8 cellular contexts compared by ENCODE assay signal in genomic region chr4:39446842-39447573, GRCh38. TPM values are rescaled to one million over a fixed set of nuclear protein-coding genes. Genes with fewer than 3 reads are reported as not detected.
A peak's percentile ranks its signal among the peaks of the same experiment; 100 is the strongest.
DNase-seq lines count a peak whose midpoint lies in the region; ATAC-seq and TF ChIP-seq lines count a peak whose summit lies in the region.

No MANE protein-coding gene starts in this region.

- ATAC-seq in GM18508 (IDR thresholded peaks at IDR 0.05; ENCODE audit: insufficient read depth, unreplicated experiment): peak; percentile 67
- ATAC-seq in HG02870 (IDR thresholded peaks at IDR 0.05; ENCODE audit: unreplicated experiment): peak; percentile 81
- peak; percentile 51 to 60 for ATAC-seq in activated CD4-positive, CD25-positive, alpha-beta regulatory T cell treated with anti-CD3 and anti-CD28 coated beads, Interleukin-2, amount 50 U/mL, for 24 hours
- peak; percentile 80 for ATAC-seq in lung (ENCODE audit: insufficient read depth, low FRiP score)

- DNase-seq in ecto neural progenitor cell (ENCODE audit: low spot score) (peak; percentile 79), lung (ENCODE audit: low spot score) (peak; percentile 72), NAMALWA (ENCODE audit: low spot score) (no peak), NCI-H1417 treated with DMSO at 0.1 percent for 48 hours (lab: John Stamatoyannopoulos, UW) (no peak)

- H3K27me3 ChIP-seq in lung (ENCODE audit: control insufficient read depth, insufficient read depth) (no peaks in the 10 kb centered on the region), stomach smooth muscle (ENCODE audit: control insufficient read depth in 1 of 2, insufficient read depth in 2 of 2, low read length in 2 of 2) (no peaks in the 10 kb centered on the region)

- TF ChIP-seq CTCF in lung (IDR thresholded peaks at IDR 0.05; ENCODE audit: control extremely low read depth, extremely low read depth): no peak

- H3K9ac ChIP-seq in stomach smooth muscle (ENCODE audit: low read length in 2 of 2): peak overlapping the region; percentile 31 to 42

- peaks cover 4 to 7% of the 10 kb centered on the region in 2 donors for H3K36me3 ChIP-seq in lung (ENCODE audit: control insufficient read depth in 2 of 2, insufficient read depth in 2 of 2, low read length in 2 of 2)
- H3K36me3 ChIP-seq in stomach smooth muscle (ENCODE audit: control insufficient read depth in 2 of 2, insufficient read depth in 2 of 2, low read length in 2 of 2): peaks cover 4% of the 10 kb centered on the region in 2 donors

- no peaks in the 10 kb centered on the region for H3K9me3 ChIP-seq in lung (ENCODE audit: control insufficient read depth in 2 of 2, insufficient read depth in 1 of 2, low read length in 1 of 2)
- H3K9me3 ChIP-seq in stomach smooth muscle (ENCODE audit: control insufficient read depth in 2 of 2, low read length in 2 of 2): no peaks in the 10 kb centered on the region

- 7 to 10% methylated on average over 61 of the region's 61 CpGs for WGBS in lung, 2 donors

- H3K4me3 ChIP-seq in lung (no peak overlapping the region), stomach smooth muscle (ENCODE audit: low read length in 2 of 2) (peak overlapping the region; percentile 57 to 77)

- H3K4me1 ChIP-seq in lung (ENCODE audit: control insufficient read depth in 2 of 2, insufficient read depth in 2 of 2, low read length in 2 of 2) (peaks cover 0 to 6% of the 10 kb centered on the region in 2 donors), stomach smooth muscle (ENCODE audit: control insufficient read depth, insufficient read depth, low read length) (peaks cover 11% of the 10 kb centered on the region)

- H3K27ac ChIP-seq in lung (ENCODE audit: low read depth in 1 of 2, low read length in 1 of 2): peak overlapping the region in 1 of 2 donors; percentile 29
- H3K27ac ChIP-seq in stomach smooth muscle (ENCODE audit: low read length): no peak overlapping the region

RNA-seq across cellular contexts. Expression of gene RPL9, which starts 11.7 kb away (rescaled TPM):
- 1,000 to 10,000 TPM in 1 of 2 donors, 100 to 1,000 TPM in 1; 963 to 2,992 TPM for total RNA-seq in lung
- 1,000 to 10,000 TPM; 1,357 to 3,293 TPM for polyA plus RNA-seq in lung

RNA-seq across cellular contexts. Expression of gene LIAS, which starts 11.8 kb away (rescaled TPM):
- total RNA-seq in lung: 10 to 100 TPM in 1 of 2 donors, 1 to 10 TPM in 1; 9.8 to 26.7 TPM
- 10 to 100 TPM in 1 of 2 donors, 1 to 10 TPM in 1; 8.6 to 15.3 TPM for polyA plus RNA-seq in lung

RNA-seq across cellular contexts. Expression of gene KLB, which starts 40.3 kb away (rescaled TPM):
- total RNA-seq in lung: under 1 TPM; 0.51 to 0.80 TPM
- under 1 TPM; 0.06 to 0.26 TPM for polyA plus RNA-seq in lung

Comparison
In these comparisons a context has a peak if more than half of its experiments do, and no peak if none do; other contexts are left out.
1. DNase-seq: peak in ecto neural progenitor cell (single experiment) and lung (single experiment); none in NAMALWA (single experiment) and NCI-H1417 treated with DMSO at 0.1 percent for 48 hours (single experiment).
2. Peak in every context shown above with its lines, with median percentiles within 50 percentile points of each other: ATAC-seq.